ENCODE assay signal across 29 cellular contexts in the genomic region with DNA sequence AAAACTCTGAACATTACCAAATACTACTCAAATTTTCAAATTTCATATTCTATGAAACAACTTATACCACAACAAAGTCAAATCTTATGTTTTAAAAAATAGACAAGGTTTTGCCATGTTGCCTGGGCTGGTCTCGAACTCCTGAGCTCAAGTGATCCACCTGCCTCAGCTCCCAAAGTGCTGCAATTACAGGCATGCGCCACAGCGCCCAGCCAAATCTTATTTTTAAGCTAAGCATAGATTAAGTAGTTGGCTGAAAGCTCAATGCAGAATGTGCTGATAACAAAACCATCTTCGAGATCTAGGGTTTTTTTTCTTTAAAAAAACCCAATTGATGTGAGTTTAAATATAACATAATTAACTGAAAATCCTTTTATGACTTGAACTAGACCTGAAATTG.
"Had no signal": no experiment of that assay in that cellular context is flagged by ENCODE, and none has a peak within 500 bp of the region (broad histone marks: within the 10 kb centered on the region; RNA-seq: fewer than 3 reads in every experiment).

No MANE protein-coding gene starts in this region.

- ATAC-seq: activated CD4-positive, alpha-beta T cell treated with anti-CD3 and anti-CD28 coated beads for 36 hours; activated CD8-positive, alpha-beta memory T cell treated with anti-CD3 and anti-CD28 coated beads, Interleukin-2, amount 10 ng/mL, durations not matched to agents 7 days and 5 days; activated CD8-positive, alpha-beta T cell treated with anti-CD3 and anti-CD28 coated beads, Interleukin-2, amount 10 ng/mL, durations not matched to agents 7 days and 5 days; activated naive CD8-positive, alpha-beta T cell treated with anti-CD3 and anti-CD28 coated beads, Interleukin-2, amount 50 U/mL, for 24 hours; body of pancreas; foreskin keratinocyte; gastroesophageal sphincter; heart right ventricle had no signal

- H3K36me3 ChIP-seq: breast epithelium, colonic mucosa had no signal

- H2AFZ ChIP-seq: hepatocyte had no signal

- H3K27me3 ChIP-seq: adrenal gland, body of pancreas, breast epithelium, cardiac muscle cell, colonic mucosa, esophagus muscularis mucosa, foreskin keratinocyte, gastroesophageal sphincter, heart right ventricle, hepatocyte had no signal

- H3K27ac ChIP-seq: adrenal gland, body of pancreas, breast epithelium, cardiac muscle cell, colonic mucosa, esophagus muscularis mucosa, foreskin keratinocyte, gastroesophageal sphincter, heart right ventricle had no signal

- H3K9me3 ChIP-seq: adrenal gland, body of pancreas, breast epithelium, colonic mucosa, esophagus muscularis mucosa, gastroesophageal sphincter, heart right ventricle had no signal

- DNase-seq: activated CD4-positive, alpha-beta memory T cell treated with anti-CD3 and anti-CD28 coated beads for 36 hours; activated CD4-positive, alpha-beta T cell treated with anti-CD3 and anti-CD28 coated beads for 36 hours; activated CD4-positive, alpha-beta T cell treated with anti-CD3 and anti-CD28 coated beads, Interleukin-2, amount 10 ng/mL, durations not matched to agents 24 days and 14 days; activated CD4-positive, CD25-positive, alpha-beta regulatory T cell; activated CD4-positive, CD25-positive, alpha-beta regulatory T cell treated with anti-CD3 and anti-CD28 coated beads, Interleukin-2, amount 50 U/mL, for 72 hours; activated CD8-positive, alpha-beta memory T cell treated with anti-CD3 and anti-CD28 coated beads, Interleukin-2, amount 10 ng/mL, durations not matched to agents 7 days and 5 days; activated CD8-positive, alpha-beta memory T cell treated with anti-CD3 and anti-CD28 coated beads, Interleukin-2, amount 50 U/mL, for 4 hours; activated CD8-positive, alpha-beta T cell treated with anti-CD3 and anti-CD28 coated beads, Interleukin-2, amount 10 ng/mL, durations not matched to agents 7 days and 5 days; activated effector memory CD4-positive, alpha-beta T cell treated with anti-CD3 and anti-CD28 coated beads, Interleukin-2, amount 50 U/mL, for 16 hours; activated naive CD4-positive, alpha-beta T cell treated with anti-CD3 and anti-CD28 coated beads for 36 hours; activated naive CD8-positive, alpha-beta T cell treated with anti-CD3 and anti-CD28 coated beads for 36 hours; activated naive CD8-positive, alpha-beta T cell treated with anti-CD3 and anti-CD28 coated beads, Interleukin-2, amount 50 U/mL, for 24 hours; activated T-cell treated with anti-CD3 and anti-CD28 coated beads, Interleukin-2, amount 50 U/mL, for 1 hour; activated T-cell treated with anti-CD3 and anti-CD28 coated beads, Interleukin-2, amount 50 U/mL, for 48 hours; adrenal gland; amygdala; aorta; body of pancreas; central memory CD4-positive, alpha-beta T cell; cerebellar nuclear complex; colonic mucosa; effector CD8-positive, alpha-beta T cell; foreskin keratinocyte; heart right ventricle had no signal

- H3K4me3 ChIP-seq: adrenal gland, body of pancreas, breast epithelium, cardiac muscle cell, colonic mucosa, esophagus muscularis mucosa, gastroesophageal sphincter, heart right ventricle, hepatocyte had no signal

- H3K4me1 ChIP-seq: colonic mucosa had no signal

- H3K4me2 ChIP-seq: hepatocyte had no signal
